8 cellular contexts compared by ENCODE assay signal in genomic region chr2:177296047-177296446, GRCh38. TPM values are rescaled to one million over a fixed set of nuclear protein-coding genes. Genes with fewer than 3 reads are reported as not detected.
DNase-seq lines count a peak whose midpoint lies in the region; ATAC-seq and TF ChIP-seq lines count a peak whose summit lies in the region.

No MANE protein-coding gene starts in this region.

- H3F3A ChIP-seq in DOHH2 (ENCODE audit: control insufficient read depth, insufficient read depth): no peaks in the 10 kb centered on the region

- H3K27ac ChIP-seq in DOHH2 (ENCODE audit: low read depth, low read length): no peak overlapping the region
- peak overlapping the region; percentile 42 to 66 for H3K27ac ChIP-seq in right atrium auricular region
- no peak overlapping the region for H3K27ac ChIP-seq in upper lobe of right lung

- no peak overlapping the region for H3K4me2 ChIP-seq in DOHH2 (ENCODE audit: low read length)

- peaks cover 17% of the 10 kb centered on the region for H3K27me3 ChIP-seq in DOHH2 (ENCODE audit: control insufficient read depth, low read length)
- no peaks in the 10 kb centered on the region for H3K27me3 ChIP-seq in right atrium auricular region
- no peaks in the 10 kb centered on the region for H3K27me3 ChIP-seq in upper lobe of right lung

- ATAC-seq in HG02885 (IDR thresholded peaks at IDR 0.05; ENCODE audit: poor library complexity, unreplicated experiment) (peak; percentile 38), upper lobe of right lung (peak; percentile 32), HG03571 (IDR thresholded peaks at IDR 0.05; ENCODE audit: unreplicated experiment) (no peak), HG02642 (IDR thresholded peaks at IDR 0.05; ENCODE audit: poor library complexity, unreplicated experiment) (no peak)

- no peaks in the 10 kb centered on the region for H3K9me2 ChIP-seq in DOHH2 (replicated peaks; ENCODE audit: control insufficient read depth, low read length)

- DNase-seq in right atrium auricular region (ENCODE audit: low spot score): no peak
- DNase-seq in upper lobe of right lung: no peak
- no peak for DNase-seq in cerebellar nuclear complex (lab: John Stamatoyannopoulos, UW)

- H3K9me3 ChIP-seq in DOHH2 (ENCODE audit: control insufficient read depth, insufficient read depth, low read length): no peaks in the 10 kb centered on the region
- H3K9me3 ChIP-seq in right atrium auricular region: no peaks in the 10 kb centered on the region
- no peaks in the 10 kb centered on the region for H3K9me3 ChIP-seq in upper lobe of right lung

- H4K20me1 ChIP-seq in DOHH2 (ENCODE audit: control insufficient read depth, insufficient read depth, low read depth, low read length): no peaks in the 10 kb centered on the region

- intact Hi-C loops in upper lobe of right lung (cut with DNase I): no loop called here

- TF ChIP-seq CTCF in DOHH2 (IDR thresholded peaks at IDR 0.05; ENCODE audit: low read depth, low read length, poor library complexity, severe bottlenecking) (peak; percentile 54), WI38 (IDR thresholded peaks at IDR 0.05; ENCODE audit: low read depth, low read length) (no peak; the same call in 1 of the 2 replicates), right atrium auricular region (IDR thresholded peaks at IDR 0.05) (peak in 1 of 2 donors; percentile 52), upper lobe of right lung (IDR thresholded peaks at IDR 0.05) (peak; percentile 48)

- no peak overlapping the region for H3K4me3 ChIP-seq in DOHH2 (ENCODE audit: low read length)
- H3K4me3 ChIP-seq in WI38 (ENCODE audit: low read depth, low read length): peak overlapping the region; percentile 37
- H3K4me3 ChIP-seq in right atrium auricular region: no peak overlapping the region
- H3K4me3 ChIP-seq in upper lobe of right lung: no peak overlapping the region

- H3K79me2 ChIP-seq in DOHH2 (ENCODE audit: control insufficient read depth, low read length): no peaks in the 10 kb centered on the region

- H3K4me1 ChIP-seq in DOHH2 (ENCODE audit: control insufficient read depth, low read length) (no peaks in the 10 kb centered on the region), right atrium auricular region (peaks cover 0 to 12% of the 10 kb centered on the region in 2 donors), upper lobe of right lung (no peaks in the 10 kb centered on the region)

- H3K36me3 ChIP-seq in DOHH2 (ENCODE audit: control insufficient read depth, low read length) (no peaks in the 10 kb centered on the region), right atrium auricular region (no peaks in the 10 kb centered on the region), upper lobe of right lung (no peaks in the 10 kb centered on the region)

RNA-seq across cellular contexts. Expression of gene NFE2L2, which starts 31.5 kb away (rescaled TPM):
- total RNA-seq in right atrium auricular region (10 to 100 TPM; 68.2 to 84.1 TPM), upper lobe of right lung (105 TPM)

Comparison
In these comparisons a context has a peak if more than half of its experiments do, and no peak if none do; other contexts are left out.
1. H3K27ac ChIP-seq: peak in right atrium auricular region (2 of 2); none in DOHH2 (single experiment) and upper lobe of right lung (single experiment).
2. ATAC-seq: peak in HG02885 (single experiment) and upper lobe of right lung (single experiment); none in HG03571 (single experiment) and HG02642 (single experiment).